ENCODE assay signal across 9 cellular contexts in genomic region chr1:180533571-180533987, GRCh38. TPM values are rescaled to one million over a fixed set of nuclear protein-coding genes. Genes with fewer than 3 reads are reported as not detected.
DNase-seq lines count a peak whose midpoint lies in the region; ATAC-seq, FAIRE-seq and TF ChIP-seq lines count a peak whose summit lies in the region.
"Had no signal": no experiment of that assay in that cellular context is flagged by ENCODE, and none has a peak within 500 bp of the region (broad histone marks: within the 10 kb centered on the region; RNA-seq: fewer than 3 reads in every experiment).

No MANE protein-coding gene starts in this region.

- no peaks in the 10 kb centered on the region for H3K36me3 ChIP-seq in liver (ENCODE audit: control insufficient read depth in 4 of 4, insufficient read depth in 3 of 4, low read depth in 1 of 4, low read length in 3 of 4)

- H3K4me3 ChIP-seq in choroid plexus epithelial cell (ENCODE audit: low read depth, low read length) (no peak overlapping the region), liver (ENCODE audit: low read depth in 1 of 3, low read length in 3 of 3) (no peak overlapping the region)

- H3K9me3 ChIP-seq in liver (ENCODE audit: control insufficient read depth in 4 of 4, low read length in 3 of 4): no peaks in the 10 kb centered on the region

- H3K27me3 ChIP-seq in liver (ENCODE audit: control insufficient read depth in 4 of 4, insufficient read depth in 4 of 4, low read length in 3 of 4): no peaks in the 10 kb centered on the region

- peak; percentile 92 for TF ChIP-seq CTCF in choroid plexus epithelial cell (conservative IDR thresholded peaks at IDR 0.05; ENCODE audit: low read depth, low read length)
- TF ChIP-seq CTCF in liver (IDR thresholded peaks at IDR 0.05; ENCODE audit: low read depth, low read length, missing input control): peak; percentile 71

- H3K27ac ChIP-seq in liver (ENCODE audit: low read depth in 1 of 2, low read length in 2 of 2): no peak overlapping the region

- peak; percentile 74 for FAIRE-seq in G401.6 (lab: Jason Lieb, UNC)
- FAIRE-seq: endometrium had no signal

- ATAC-seq in HG02981 (IDR thresholded peaks at IDR 0.05; ENCODE audit: unreplicated experiment) (peak; percentile 53), GM21367 (IDR thresholded peaks at IDR 0.05; ENCODE audit: unreplicated experiment) (no peak)

- peak; percentile 90 to 96 for TF ChIP-seq RAD21 in liver (IDR thresholded peaks at IDR 0.05)

- H3K4me1 ChIP-seq in liver (ENCODE audit: control insufficient read depth in 4 of 4, insufficient read depth in 4 of 4, low read length in 3 of 4): peaks cover 0 to 2% (median 0%) of the 10 kb centered on the region in 4 donors

- WGBS in liver: 20% methylated on average over 6 of the region's 6 CpGs

- H3K9ac ChIP-seq in liver (ENCODE audit: low read depth in 1 of 2, low read length in 2 of 2): no peak overlapping the region

- DNase-seq in NCI-H446 treated with DMSO at 0.1 percent for 48 hours (lab: John Stamatoyannopoulos, UW): peak; percentile 36
- DNase-seq in activated CD4-positive, alpha-beta T cell treated with anti-CD3 and anti-CD28 coated beads for 1 hour: peak; percentile 31
- DNase-seq in choroid plexus epithelial cell (ENCODE audit: low read depth): peak; percentile 79
- peak; percentile 27 for DNase-seq in stimulated activated CD8-positive, alpha-beta memory T cell treated with anti-CD3 and anti-CD28 coated beads, Interleukin-12 subunit alpha, Interleukin-12 subunit beta, amount 100 ng/mL, for 24 hours (ENCODE audit: extremely low read depth)

TF ChIP-seq in liver, 16 proteins besides CTCF, POLR2A, EP300 and RAD21:
- TF ChIP-seq TAF1 (conservative IDR thresholded peaks at IDR 0.05) (no peak), RXRA (IDR thresholded peaks at IDR 0.05) (peak in 1 of 2 donors; percentile 17), GABPA (IDR thresholded peaks at IDR 0.05 in 1 of 2, conservative IDR thresholded peaks at IDR 0.05 in 1 of 2) (no peak), YY1 (IDR thresholded peaks at IDR 0.05) (peak; percentile 36), EGR1 (IDR thresholded peaks at IDR 0.05; ENCODE audit: low read depth in 2 of 2) (no peak), SP1 (IDR thresholded peaks at IDR 0.05) (no peak), FOXA2 (IDR thresholded peaks at IDR 0.05) (no peak), JUND (IDR thresholded peaks at IDR 0.05) (no peak), NR2F2 (IDR thresholded peaks at IDR 0.05) (no peak), ZBTB33 (IDR thresholded peaks at IDR 0.05) (no peak), HNF4G (IDR thresholded peaks at IDR 0.05) (no peak), FOXA1 (IDR thresholded peaks at IDR 0.05) (no peak), ATF3 (IDR thresholded peaks at IDR 0.05) (no peak), HNF4A (conservative IDR thresholded peaks at IDR 0.05) (no peak)
- TF ChIP-seq, protein P1, sequence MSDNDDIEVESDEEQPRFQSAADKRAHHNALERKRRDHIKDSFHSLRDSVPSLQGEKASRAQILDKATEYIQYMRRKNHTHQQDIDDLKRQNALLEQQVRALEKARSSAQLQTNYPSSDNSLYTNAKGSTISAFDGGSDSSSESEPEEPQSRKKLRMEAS (IDR thresholded peaks at IDR 0.05): no peak
- TF ChIP-seq, protein P2, sequence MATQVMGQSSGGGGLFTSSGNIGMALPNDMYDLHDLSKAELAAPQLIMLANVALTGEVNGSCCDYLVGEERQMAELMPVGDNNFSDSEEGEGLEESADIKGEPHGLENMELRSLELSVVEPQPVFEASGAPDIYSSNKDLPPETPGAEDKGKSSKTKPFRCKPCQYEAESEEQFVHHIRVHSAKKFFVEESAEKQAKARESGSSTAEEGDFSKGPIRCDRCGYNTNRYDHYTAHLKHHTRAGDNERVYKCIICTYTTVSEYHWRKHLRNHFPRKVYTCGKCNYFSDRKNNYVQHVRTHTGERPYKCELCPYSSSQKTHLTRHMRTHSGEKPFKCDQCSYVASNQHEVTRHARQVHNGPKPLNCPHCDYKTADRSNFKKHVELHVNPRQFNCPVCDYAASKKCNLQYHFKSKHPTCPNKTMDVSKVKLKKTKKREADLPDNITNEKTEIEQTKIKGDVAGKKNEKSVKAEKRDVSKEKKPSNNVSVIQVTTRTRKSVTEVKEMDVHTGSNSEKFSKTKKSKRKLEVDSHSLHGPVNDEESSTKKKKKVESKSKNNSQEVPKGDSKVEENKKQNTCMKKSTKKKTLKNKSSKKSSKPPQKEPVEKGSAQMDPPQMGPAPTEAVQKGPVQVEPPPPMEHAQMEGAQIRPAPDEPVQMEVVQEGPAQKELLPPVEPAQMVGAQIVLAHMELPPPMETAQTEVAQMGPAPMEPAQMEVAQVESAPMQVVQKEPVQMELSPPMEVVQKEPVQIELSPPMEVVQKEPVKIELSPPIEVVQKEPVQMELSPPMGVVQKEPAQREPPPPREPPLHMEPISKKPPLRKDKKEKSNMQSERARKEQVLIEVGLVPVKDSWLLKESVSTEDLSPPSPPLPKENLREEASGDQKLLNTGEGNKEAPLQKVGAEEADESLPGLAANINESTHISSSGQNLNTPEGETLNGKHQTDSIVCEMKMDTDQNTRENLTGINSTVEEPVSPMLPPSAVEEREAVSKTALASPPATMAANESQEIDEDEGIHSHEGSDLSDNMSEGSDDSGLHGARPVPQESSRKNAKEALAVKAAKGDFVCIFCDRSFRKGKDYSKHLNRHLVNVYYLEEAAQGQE (IDR thresholded peaks at IDR 0.05): no peak
TF ChIP-seq in liver: peak in this region for 2.

RNA-seq across cellular contexts. Expression of gene OVAAL, which starts 25.2 kb away (rescaled TPM):
- total RNA-seq in liver: not detected
- polyA plus RNA-seq in liver: not detected

RNA-seq across cellular contexts. Expression of gene ACBD6, which starts 31.2 kb away (rescaled TPM):
- total RNA-seq in liver: 10 to 100 TPM; 16.1 to 17.3 TPM
- 10 to 100 TPM in 1 of 2 donors, 1 to 10 TPM in 1; 8.3 to 11.9 TPM for polyA plus RNA-seq in liver

Comparison
In these comparisons a context has a peak if more than half of its experiments do, and no peak if none do; other contexts are left out.
1. DNase-seq: peak in every context shown above with its lines; median percentile 79 in choroid plexus epithelial cell; 36 in NCI-H446 treated with DMSO at 0.1 percent for 48 hours; 31 in activated CD4-positive, alpha-beta T cell treated with anti-CD3 and anti-CD28 coated beads for 1 hour; 27 in stimulated activated CD8-positive, alpha-beta memory T cell treated with anti-CD3 and anti-CD28 coated beads, Interleukin-12 subunit alpha, Interleukin-12 subunit beta, amount 100 ng/mL, for 24 hours.